ENCODE assay signal across 9 cellular contexts in genomic region chr1:3451994-3452865, GRCh38. TPM values are rescaled to one million over a fixed set of nuclear protein-coding genes. Genes with fewer than 3 reads are reported as not detected.
"Had no signal": no experiment of that assay in that cellular context is flagged by ENCODE, and none has a peak within 500 bp of the region (broad histone marks: within the 10 kb centered on the region; RNA-seq: fewer than 3 reads in every experiment).

No MANE protein-coding gene starts in this region.

- H3K4me3 ChIP-seq: body of pancreas, coronary artery, esophagus squamous epithelium, right atrium auricular region, smooth muscle cell, thoracic aorta had no signal

- H3K4me2 ChIP-seq: smooth muscle cell had no signal

- H3K27me3 ChIP-seq: body of pancreas, right atrium auricular region had no signal

- H3K9me3 ChIP-seq: body of pancreas, esophagus squamous epithelium, thoracic aorta had no signal

- DNase-seq: esophagus squamous epithelium had no signal

- H3K27ac ChIP-seq: body of pancreas, coronary artery, esophagus squamous epithelium, right atrium auricular region, thoracic aorta had no signal

- H3K36me3 ChIP-seq: esophagus squamous epithelium, right atrium auricular region, thoracic aorta had no signal

RNA-seq across cellular contexts. Expression of gene ARHGEF16, which starts 2.2 kb away (rescaled TPM):
- total RNA-seq: activated CD4-positive, alpha-beta memory T cell treated with anti-CD3 and anti-CD28 coated beads, Interleukin-2, amount 10 ng/mL, durations not matched to agents 7 days and 5 days; natural killer cell; T-helper 1 cell treated with Interleukin-12 subunit alpha and Interleukin-12 subunit beta and Interleukin-4 antibody, amounts not matched to agents 30 ng/mL and 1 ng/mL, for 36 hours had no signal
